36 cellular contexts compared by ENCODE assay signal in the genomic region with DNA sequence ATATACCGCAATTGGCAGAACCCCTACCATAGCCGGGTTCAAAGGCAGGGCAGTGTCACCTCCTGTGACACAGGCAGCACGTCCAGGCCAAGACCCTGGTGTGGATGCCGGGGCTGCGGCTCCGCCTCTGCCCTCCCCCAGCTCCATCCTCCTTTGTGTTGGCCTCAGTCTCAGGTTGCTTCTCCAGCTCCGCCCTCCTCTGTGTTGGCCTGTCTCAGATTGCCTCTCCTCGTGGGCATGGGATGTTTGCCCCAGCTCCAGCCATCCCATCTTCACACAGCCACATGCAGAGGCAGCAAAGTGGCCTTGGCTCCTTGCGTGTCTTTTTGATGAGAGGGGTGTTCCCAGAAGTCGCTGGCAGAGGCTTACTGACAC. TPM values are rescaled to one million over a fixed set of nuclear protein-coding genes. Genes with fewer than 3 reads are reported as not detected.
A peak's percentile ranks its signal among the peaks of the same experiment; 100 is the strongest.
DNase-seq lines count a peak whose midpoint lies in the region; ATAC-seq and TF ChIP-seq lines count a peak whose summit lies in the region.
"Had no signal": no experiment of that assay in that cellular context is flagged by ENCODE, and none has a peak within 500 bp of the region (broad histone marks: within the 10 kb centered on the region; RNA-seq: fewer than 3 reads in every experiment).

No MANE protein-coding gene starts in this region.

- H3K27ac ChIP-seq in right atrium auricular region (no peak overlapping the region), spleen (peak overlapping the region in 2 of 8 donors; percentile 18 to 50)
- H3K27ac ChIP-seq: A549, gastroesophageal sphincter, hepatocyte, lower lobe of right lung, pancreas, SJCRH30, testis, VCaP had no signal

- ATAC-seq in left ventricle myocardium superior: no peak
- ATAC-seq in HG03439 (IDR thresholded peaks at IDR 0.05; ENCODE audit: unreplicated experiment): no peak
- no peak for ATAC-seq in HG02588 (IDR thresholded peaks at IDR 0.05; ENCODE audit: unreplicated experiment)
- ATAC-seq: A549; activated CD8-positive, alpha-beta T cell treated with anti-CD3 and anti-CD28 coated beads, Interleukin-2, amount 10 ng/mL, durations not matched to agents 7 days and 5 days; gastroesophageal sphincter; lower lobe of right lung; naive thymus-derived CD8-positive, alpha-beta T cell; pancreas had no signal

- H3K4me1 ChIP-seq in right atrium auricular region (no peaks in the 10 kb centered on the region), NT2/D1 (ENCODE audit: insufficient read depth, insufficient read length) (peaks cover 17% of the 10 kb centered on the region), spleen (peaks cover 0 to 17% (median 7%) of the 10 kb centered on the region in 6 donors)
- H3K4me1 ChIP-seq: A549, gastroesophageal sphincter, lower lobe of right lung, pancreas, SJCRH30, testis had no signal

- DNase-seq in left ventricle myocardium superior: peak; percentile 9
- no peak for DNase-seq in right atrium auricular region (ENCODE audit: low spot score)
- peak; percentile 43 for DNase-seq in NT2/D1 (ENCODE audit: low read depth, low spot score)
- DNase-seq in iPS-NIHi7 (ENCODE audit: extremely low spot score): peak; percentile 81
- peak; percentile 44 for DNase-seq in spleen
- DNase-seq in NCI-H2227 (lab: John Stamatoyannopoulos, UW; ENCODE audit: unreplicated experiment): no peak
- DNase-seq: activated CD4-positive, alpha-beta T cell treated with anti-CD3 and anti-CD28 coated beads for 4 hours; activated CD8-positive, alpha-beta T cell treated with anti-CD3 and anti-CD28 coated beads, Interleukin-2, amount 10 ng/mL, durations not matched to agents 7 days and 5 days; activated effector memory CD4-positive, alpha-beta T cell treated with Interleukin-2 at 50 U/mL for 16 hours; activated naive CD8-positive, alpha-beta T cell treated with anti-CD3 and anti-CD28 coated beads for 36 hours; activated T-cell treated with anti-CD3 and anti-CD28 coated beads for 4 hours; anterior cingulate cortex; CD4-positive, CD25-positive, alpha-beta regulatory T cell; IMR-90; lower lobe of right lung; naive thymus-derived CD8-positive, alpha-beta T cell; NCI-H1436 treated with DMSO at 0.1 percent for 48 hours; NCI-H2081 treated with DMSO at 0.1 percent for 48 hours; NCI-H82; retina; SJCRH30; small intestine; stimulated activated naive CD4-positive, alpha-beta T cell treated with Interleukin-2 at 50 U/mL for 16 hours; SW 1271; testis had no signal

- 76 to 83% (median 78%) methylated on average over 10 of the region's 10 CpGs for WGBS in spleen, 5 donors

- no peaks in the 10 kb centered on the region for H3K9me3 ChIP-seq in right atrium auricular region
- no peaks in the 10 kb centered on the region for H3K9me3 ChIP-seq in NT2/D1 (ENCODE audit: insufficient read depth, low read length)
- H3K9me3 ChIP-seq in spleen: no peaks in the 10 kb centered on the region
- H3K9me3 ChIP-seq: A549, gastroesophageal sphincter, lower lobe of right lung, pancreas, SJCRH30, testis had no signal

- H3K36me3 ChIP-seq in right atrium auricular region (peaks cover 73% of the 10 kb centered on the region), NT2/D1 (ENCODE audit: insufficient read depth, insufficient read length, low read length) (peaks cover 80% of the 10 kb centered on the region), spleen (peaks cover 3 to 100% (median 93%) of the 10 kb centered on the region in 6 donors)
- H3K36me3 ChIP-seq: SJCRH30 had no signal

- intact Hi-C loops in left ventricle myocardium superior (cut with micrococcal nuclease): no loop called here
- intact Hi-C loops in spleen (cut with DNase I; ENCODE audit: low total_unique reads): no loop called here

- H3K27me3 ChIP-seq in right atrium auricular region (no peaks in the 10 kb centered on the region), NT2/D1 (ENCODE audit: insufficient read depth, insufficient read length) (no peaks in the 10 kb centered on the region), spleen (replicated peaks in 1 of 7) (no peaks in the 10 kb centered on the region)
- H3K27me3 ChIP-seq: gastroesophageal sphincter, hepatocyte, pancreas, SJCRH30, testis had no signal

- no peak for TF ChIP-seq POLR2A in spleen (IDR thresholded peaks at IDR 0.05)

- H3K4me3 ChIP-seq in right atrium auricular region: no peak overlapping the region
- H3K4me3 ChIP-seq in NT2/D1 (ENCODE audit: insufficient read length, low read depth): no peak overlapping the region
- H3K4me3 ChIP-seq in spleen: no peak overlapping the region
- H3K4me3 ChIP-seq: A549, gastroesophageal sphincter, hepatocyte, lower lobe of right lung, pancreas, SJCRH30, testis had no signal

- TF ChIP-seq CTCF in right atrium auricular region (IDR thresholded peaks at IDR 0.05) (no peak), spleen (IDR thresholded peaks at IDR 0.05 in 8 of 11, conservative IDR thresholded peaks at IDR 0.05 in 3 of 11) (no peak)

- no peak overlapping the region for H3K9ac ChIP-seq in NT2/D1 (ENCODE audit: insufficient read length, low read depth)

RNA-seq across cellular contexts. Expression of a gene that starts 24.6 kb away (rescaled TPM):
- total RNA-seq in left ventricle myocardium superior (20.5 TPM), right atrium auricular region (10 to 100 TPM; 18.0 to 18.8 TPM), spleen (100 to 1,000 TPM in 6 of 7 donors, 10 to 100 TPM in 1; 89.6 to 137 (median 112) TPM)
- 100 to 1,000 TPM in 1 of 3 donors, 10 to 100 TPM in 2; 68.4 to 101 (median 74.4) TPM for polyA plus RNA-seq in spleen

RNA-seq across cellular contexts. Expression of a gene that starts 29.4 kb away (rescaled TPM):
- total RNA-seq in left ventricle myocardium superior: 41.3 TPM
- total RNA-seq in right atrium auricular region: 10 to 100 TPM; 26.8 to 37.6 TPM
- 10 to 100 TPM; 10.9 to 26.4 (median 18.2) TPM for total RNA-seq in spleen
- polyA plus RNA-seq in spleen: 1 to 10 TPM; 3.6 to 6.2 (median 4.4) TPM

RNA-seq across cellular contexts. Expression of a gene that starts 49.4 kb away (rescaled TPM):
- total RNA-seq in left ventricle myocardium superior (not detected), right atrium auricular region (not detected), spleen (under 1 TPM in 3 of 7 donors, not detected in 4; 0.37 to 0.72 (median 0.70) TPM)
- polyA plus RNA-seq in spleen: under 1 TPM in 1 of 3 donors, not detected in 2; 0.13 TPM
- total RNA-seq: activated CD8-positive, alpha-beta T cell treated with anti-CD3 and anti-CD28 coated beads, Interleukin-2, amount 10 ng/mL, durations not matched to agents 7 days and 5 days; activated naive CD8-positive, alpha-beta T cell treated with anti-CD3 and anti-CD28 coated beads for 36 hours; bronchial epithelial cell; CD4-positive, CD25-positive, alpha-beta regulatory T cell; gastroesophageal sphincter; H4; hepatocyte; IMR-90; LHCN-M2; lower lobe of right lung; NCI-H460; SJCRH30 had no signal
- polyA plus RNA-seq: A549; CD4-positive, CD25-positive, alpha-beta regulatory T cell; hepatocyte; IMR-90; naive thymus-derived CD8-positive, alpha-beta T cell had no signal

Comparison
In these comparisons a context has a peak if more than half of its experiments do, and no peak if none do; other contexts are left out.
1. DNase-seq: peak in left ventricle myocardium superior (single experiment), NT2/D1 (single experiment), iPS-NIHi7 (single experiment) and spleen (single experiment); none in right atrium auricular region (single experiment) and NCI-H2227 (single experiment).